24 cellular contexts compared by ENCODE assay signal in genomic region chr11:36000616-36001190, GRCh38. TPM values are rescaled to one million over a fixed set of nuclear protein-coding genes. Genes with fewer than 3 reads are reported as not detected.
A peak's percentile ranks its signal among the peaks of the same experiment; 100 is the strongest.
DNase-seq lines count a peak whose midpoint lies in the region; FAIRE-seq and TF ChIP-seq lines count a peak whose summit lies in the region.
"Had no signal": no experiment of that assay in that cellular context is flagged by ENCODE, and none has a peak within 500 bp of the region (broad histone marks: within the 10 kb centered on the region; RNA-seq: fewer than 3 reads in every experiment).

No MANE protein-coding gene starts in this region.

- CTCF ChIA-PET in PC-9 (lab: Charles Lee) = no interaction called here
- CTCF ChIA-PET in CD4-positive, alpha-beta memory T cell (lab: Charles Lee; ENCODE audit: partially characterized antibody) = no interaction called here

- H2AFZ ChIP-seq in PC-9 = no peak overlapping the region

- no peaks in the 10 kb centered on the region; the same call in 1 of the 2 replicates for H4K20me1 ChIP-seq in PC-9 (ENCODE audit: insufficient read depth)

- no TSS peak for BruUV-seq in PC-9 (replicated peaks; lab: Mats Ljungman, UMichigan)

- H3K9me2 ChIP-seq in PC-9 (ENCODE audit: insufficient read depth) = no peaks in the 10 kb centered on the region

- FAIRE-seq in frontal cortex (lab: Jason Lieb, UNC) = no peak
- FAIRE-seq: colon, D721Med, GM19239, H54, islet of Langerhans had no signal

- 0 out of 2 replicates have a peak, but pooled peaks cover 4% of the 10 kb centered on the region for H3F3A ChIP-seq in PC-9 (ENCODE audit: insufficient read depth, low read depth)

- no peak overlapping the region for H3K27ac Mint-ChIP-seq in CD4-positive, alpha-beta memory T cell
- H3K27ac Mint-ChIP-seq: activated naive CD8-positive, alpha-beta T cell treated with anti-CD3 and anti-CD28 coated beads, Interleukin-2, amount 10 ng/mL, durations not matched to agents 7 days and 5 days; activated T-helper 2 cell treated with anti-CD3 and anti-CD28 coated beads, Interferon-gamma antibody, Interleukin-2, Interleukin-4, amounts not matched to agents 10 μg/mL and 5 μg/mL and 100 μg/mL, durations not matched to agents 14 hours and 24 hours and 36 hours; B cell; stimulated activated naive CD8-positive, alpha-beta T cell treated with anti-CD3 and anti-CD28 coated beads, Interleukin-15, Interleukin-2, amounts not matched to agents 100 ng/mL and 50 ng/mL, for 24 hours had no signal

- H3K9me3 ChIP-seq in PC-9 (ENCODE audit: insufficient read depth, low read depth) = peaks cover 20% of the 10 kb centered on the region; the same call in 1 of the 2 replicates
- H3K9me3 ChIP-seq in CD4-positive, alpha-beta memory T cell (ENCODE audit: control insufficient read depth in 1 of 2, low read length in 2 of 2) = no peaks in the 10 kb centered on the region

- H3K27me3 Mint-ChIP-seq in CD4-positive, alpha-beta memory T cell = peaks cover 6 to 9% of the 10 kb centered on the region in 2 donors

- POLR2A ChIA-PET in PC-9 (lab: Charles Lee; ENCODE audit: unreplicated experiment) = interaction anchor here (0.7 kb wide), 1 partner anchor 19 kb away, joined by 3 read pairs; no protein-coding TSS in a partner anchor
- POLR2A ChIA-PET in CD4-positive, alpha-beta memory T cell (lab: Charles Lee; ENCODE audit: partially characterized antibody) = no interaction called here

- no peak overlapping the region for H3K4me3 ChIP-seq in PC-9
- H3K4me3 ChIP-seq in CD4-positive, alpha-beta memory T cell (ENCODE audit: low read length in 2 of 2) = no peak overlapping the region

- H3K27ac ChIP-seq in PC-9 = no peak overlapping the region
- H3K27ac ChIP-seq in CD4-positive, alpha-beta memory T cell (ENCODE audit: low read depth, low read length) = no peak overlapping the region
- H3K27ac ChIP-seq: HL-60 had no signal

- peak; percentile 41 for DNase-seq in NCI-H748 (lab: John Stamatoyannopoulos, UW; ENCODE audit: unreplicated experiment)
- DNase-seq in NCI-H748 treated with DMSO at 0.1 percent for 48 hours (lab: John Stamatoyannopoulos, UW) = no peak
- DNase-seq in PC-9 = peak; percentile 25 to 63
- peak; percentile 63 for DNase-seq in islet precursor cell
- DNase-seq in NOMO-1 treated with dmso at 0.1 percent for 144 hours (lab: John Stamatoyannopoulos, UW; ENCODE audit: unreplicated experiment) = no peak
- DNase-seq in CD4-positive, alpha-beta memory T cell = no peak
- no peak for DNase-seq in GOT3 (lab: John Stamatoyannopoulos, UW)
- DNase-seq in frontal cortex (ENCODE audit: low spot score in 2 of 2) = no peak
- DNase-seq: activated CD4-positive, alpha-beta T cell treated with anti-CD3 and anti-CD28 coated beads for 48 hours; activated naive CD8-positive, alpha-beta T cell treated with anti-CD3 and anti-CD28 coated beads, Interleukin-2, amount 10 ng/mL, durations not matched to agents 7 days and 5 days; GF-D8; MV-4-11; naive B cell; NCI-H187 treated with DMSO at 0.1 percent for 48 hours; stimulated activated CD4-positive, alpha-beta T cell treated with anti-CD3 and anti-CD28 coated beads, Interleukin-2, amount 100 ng/mL, for 24 hours had no signal

- H3K27me3 ChIP-seq in PC-9 (ENCODE audit: insufficient read depth, low read depth) = no peaks in the 10 kb centered on the region
- no peaks in the 10 kb centered on the region for H3K27me3 ChIP-seq in CD4-positive, alpha-beta memory T cell (ENCODE audit: insufficient read depth, low read length)

- no peaks in the 10 kb centered on the region for H3K36me3 Mint-ChIP-seq in CD4-positive, alpha-beta memory T cell
- H3K36me3 Mint-ChIP-seq: naive B cell had no signal

- no peaks in the 10 kb centered on the region for H3K4me1 Mint-ChIP-seq in CD4-positive, alpha-beta memory T cell
- H3K4me1 Mint-ChIP-seq: activated naive CD8-positive, alpha-beta T cell treated with anti-CD3 and anti-CD28 coated beads, Interleukin-2, amount 10 ng/mL, durations not matched to agents 7 days and 5 days; B cell; naive B cell had no signal

- no peak overlapping the region for H3K4me3 Mint-ChIP-seq in CD4-positive, alpha-beta memory T cell
- H3K4me3 Mint-ChIP-seq: activated naive CD8-positive, alpha-beta T cell treated with anti-CD3 and anti-CD28 coated beads, Interleukin-2, amount 10 ng/mL, durations not matched to agents 7 days and 5 days; B cell; stimulated activated naive CD8-positive, alpha-beta T cell treated with anti-CD3 and anti-CD28 coated beads, Interleukin-15, Interleukin-2, amounts not matched to agents 100 ng/mL and 50 ng/mL, for 24 hours had no signal

- peaks cover 0 to 4% (median under 1%) of the 10 kb centered on the region in 8 donors for H3K9me3 Mint-ChIP-seq in CD4-positive, alpha-beta memory T cell
- H3K9me3 Mint-ChIP-seq: stimulated activated naive CD8-positive, alpha-beta T cell treated with anti-CD3 and anti-CD28 coated beads, Interleukin-15, Interleukin-2, amounts not matched to agents 100 ng/mL and 50 ng/mL, for 24 hours had no signal

- intact Hi-C loops in PC-9 (cut with micrococcal nuclease; ENCODE audit: unreplicated experiment) = no loop called here
- intact Hi-C loops in CD4-positive, alpha-beta memory T cell (cut with micrococcal nuclease) = no loop called here

- no peaks in the 10 kb centered on the region for H3K36me3 ChIP-seq in PC-9 (ENCODE audit: low read depth)
- no peaks in the 10 kb centered on the region for H3K36me3 ChIP-seq in CD4-positive, alpha-beta memory T cell (ENCODE audit: insufficient read depth, low read length)

- peaks cover 11% of the 10 kb centered on the region for H3K4me1 ChIP-seq in PC-9 (replicated peaks; ENCODE audit: insufficient read depth)
- H3K4me1 ChIP-seq in CD4-positive, alpha-beta memory T cell (ENCODE audit: insufficient read depth, low read length) = no peaks in the 10 kb centered on the region

- no peak for TF ChIP-seq CTCF in PC-9 (conservative IDR thresholded peaks at IDR 0.05)

- 0 out of 2 replicates have a peak overlapping the region, but pooled peaks have one; percentile 9 for H3K4me2 ChIP-seq in PC-9

- H3K79me2 ChIP-seq in PC-9 (ENCODE audit: low read depth) = peaks cover 20% of the 10 kb centered on the region

RNA-seq across cellular contexts. Expression of gene LDLRAD3, which starts 56.8 kb away (rescaled TPM):
- total RNA-seq in PC-9 (2021) = 15.9 and 19.5 TPM in 2 replicates
- not detected for total RNA-seq in CD4-positive, alpha-beta memory T cell
- not detected for polyA plus RNA-seq in CD4-positive, alpha-beta memory T cell
- total RNA-seq in frontal cortex = 65.2 TPM
- total RNA-seq: B cell had no signal

Comparison
In these comparisons a context has a peak if more than half of its experiments do, and no peak if none do; other contexts are left out.
1. DNase-seq: peak in NCI-H748 (single experiment), PC-9 (2 of 2) and islet precursor cell (single experiment); none in NCI-H748 treated with DMSO at 0.1 percent for 48 hours (single experiment), NOMO-1 treated with dmso at 0.1 percent for 144 hours (single experiment), CD4-positive, alpha-beta memory T cell (0 of 5), GOT3 (single experiment) and frontal cortex (0 of 2).
2. RNA of gene LDLRAD3, which starts 56.8 kb away (total RNA-seq): 65.2 TPM in frontal cortex (single experiment) and 15.9 to 19.5 TPM in PC-9; not detected in CD4-positive, alpha-beta memory T cell; every median in the first group is over 10 times any median in the second.